Comparison of ENCODE assay signal across 16 cellular contexts in the genomic region with DNA sequence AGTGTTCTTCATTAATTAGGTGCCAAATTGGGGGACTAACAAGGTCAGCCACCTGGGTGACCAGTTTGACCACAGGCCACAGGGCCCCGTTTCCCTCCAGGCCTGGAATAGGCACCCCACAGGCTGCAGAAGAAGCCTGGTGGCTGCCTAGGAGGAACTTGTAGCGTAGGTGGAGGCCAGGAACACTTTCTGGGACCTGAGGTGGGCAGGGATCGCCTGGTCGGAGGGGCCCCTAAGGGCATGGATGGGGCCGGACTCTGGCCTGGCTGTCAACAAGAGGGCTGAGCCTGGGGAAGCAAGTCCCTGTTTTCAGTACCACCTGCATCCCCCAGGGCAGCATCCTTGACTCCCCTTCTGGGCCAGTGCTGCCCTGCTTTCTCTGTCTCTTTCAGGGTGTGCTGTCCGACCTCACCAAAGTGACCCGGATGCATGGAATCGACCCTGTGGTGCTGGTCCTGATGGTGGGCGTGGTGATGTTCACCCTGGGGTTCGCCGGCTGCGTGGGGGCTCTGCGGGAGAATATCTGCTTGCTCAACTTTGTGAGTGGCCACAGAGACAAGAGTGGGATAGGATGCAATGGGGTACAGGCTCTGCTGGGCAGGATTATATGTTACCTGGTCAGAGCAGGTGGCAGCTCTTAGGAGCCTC. TPM values are rescaled to one million over a fixed set of nuclear protein-coding genes. Genes with fewer than 3 reads are reported as not detected.
DNase-seq lines count a peak whose midpoint lies in the region; ATAC-seq and TF ChIP-seq lines count a peak whose summit lies in the region.
"Had no signal": no experiment of that assay in that cellular context is flagged by ENCODE, and none has a peak within 500 bp of the region (broad histone marks: within the 10 kb centered on the region; RNA-seq: fewer than 3 reads in every experiment).

No MANE protein-coding gene starts in this region.

- RAD21 ChIA-PET in HCT116 (lab: Charles Lee; ENCODE audit: low non-redundant PET in 1 of 2, low total read pairs in 2 of 2, uncharacterized antibody in 2 of 2, unreplicated experiment in 2 of 2), result no interaction called here

- ATAC-seq in HCT116 (no peak), GM18498 (IDR thresholded peaks at IDR 0.05; ENCODE audit: unreplicated experiment) (no peak)
- ATAC-seq in effector memory CD8-positive, alpha-beta T cell (replicated peaks), result no peak

- H3K27ac Mint-ChIP-seq in effector memory CD8-positive, alpha-beta T cell, result peak overlapping the region; percentile 10 to 63

- H3K9me3 Mint-ChIP-seq in effector memory CD8-positive, alpha-beta T cell, result no peaks in the 10 kb centered on the region

- no peaks in the 10 kb centered on the region for H3K27me3 Mint-ChIP-seq in effector memory CD8-positive, alpha-beta T cell

- H3K14ac ChIP-seq in trophoblast cell (ENCODE audit: low read length), result peak overlapping the region; percentile 99

- CTCF ChIA-PET in HCT116 (lab: Charles Lee), result interaction anchor here (1.4 to 2.9 kb wide), 3 partner anchors 34 to 125 kb away, joined by 3 to 53 read pairs (median 18); no protein-coding TSS in a partner anchor

- TF ChIP-seq POLR2A in HCT116 (IDR thresholded peaks at IDR 0.05; ENCODE audit: borderline replicate concordance, extremely low read depth, insufficient read depth, insufficient read length) (no peak), suprapubic skin (IDR thresholded peaks at IDR 0.05) (no peak)

- intact Hi-C loops in HCT116 (cut with micrococcal nuclease), result loop anchor here (10.0 kb wide), 1 partner anchor 252 kb away; no protein-coding TSS in a partner anchor

- no CpG with 5 or more reads among the region's 13 CpGs for WGBS in trophoblast cell (ENCODE audit: extremely low coverage, insufficient coverage, insufficient read length)
- WGBS in suprapubic skin, result 86% methylated on average over 8 of the region's 13 CpGs

- H2AK5ac ChIP-seq in trophoblast cell (ENCODE audit: low read length), result peak overlapping the region; percentile 100

- no TSS peak for BruUV-seq in HCT116 (replicated peaks; lab: Mats Ljungman, UMichigan)

- H2BK120ac ChIP-seq in trophoblast cell (ENCODE audit: insufficient read depth, low read length, poor library complexity), result peak overlapping the region; percentile 99

- H3K79me1 ChIP-seq in trophoblast cell (ENCODE audit: low read length), result peaks cover 57% of the 10 kb centered on the region

- no peak overlapping the region for H3K4me3 Mint-ChIP-seq in effector memory CD8-positive, alpha-beta T cell

- H3K4me1 ChIP-seq in BLaER1 treated with 17β-estradiol and CSF1 and Interleukin-3, amounts not matched to agents 10 nM and 100 nM, result peaks cover 100% of the 10 kb centered on the region in 10 experiments
- H3K4me1 ChIP-seq in HCT116 (ENCODE audit: control insufficient read depth in 1 of 2, insufficient read depth in 2 of 2, low read length in 2 of 2) (peaks cover 82 to 93% of the 10 kb centered on the region in 2 experiments), trophoblast cell (ENCODE audit: control insufficient read depth in 1 of 2, insufficient read depth in 2 of 2, low read length in 2 of 2) (peaks cover 66 to 68% of the 10 kb centered on the region in 2 experiments), suprapubic skin (peaks cover 60% of the 10 kb centered on the region)

- H3K4ac ChIP-seq in trophoblast cell (ENCODE audit: low read depth, low read length), result peak overlapping the region; percentile 96

- peak overlapping the region in 7 of 10 experiments; percentile 3 to 38 (median 22); a peak in 8 of 20 replicates for H3K4me3 ChIP-seq in BLaER1 treated with 17β-estradiol and CSF1 and Interleukin-3, amounts not matched to agents 10 nM and 100 nM
- H3K4me3 ChIP-seq in HCT116 (replicated peaks in 1 of 2; ENCODE audit: low read depth in 1 of 2, low read length in 2 of 2) (peak overlapping the region in 1 of 2 experiments; percentile 38; a peak in 2 of 4 replicates), trophoblast cell (ENCODE audit: low read depth, low read length) (no peak overlapping the region), suprapubic skin (no peak overlapping the region)
- H3K4me3 ChIP-seq: esophagus muscularis mucosa had no signal

- H2BK5ac ChIP-seq in trophoblast cell (ENCODE audit: low read depth, low read length, poor library complexity), result peak overlapping the region; percentile 94

- H3K23ac ChIP-seq in trophoblast cell (ENCODE audit: low read length), result no peak overlapping the region

- TF ChIP-seq CTCF in HCT116 (IDR thresholded peaks at IDR 0.05 in 2 of 3, conservative IDR thresholded peaks at IDR 0.05 in 1 of 3; ENCODE audit: borderline replicate concordance in 1 of 3, insufficient read depth in 1 of 3, low read depth in 2 of 3, low read length in 2 of 3) (no peak), suprapubic skin (IDR thresholded peaks at IDR 0.05) (no peak)

- H4K12ac ChIP-seq in trophoblast cell (ENCODE audit: low read depth, low read length), result peak overlapping the region; percentile 79

- no peak for TF ChIP-seq EP300 in suprapubic skin (IDR thresholded peaks at IDR 0.05)

- H4K20me1 ChIP-seq in BLaER1 treated with 17β-estradiol and CSF1 and Interleukin-3, amounts not matched to agents 10 nM and 100 nM, result peaks cover 51 to 95% (median 82%) of the 10 kb centered on the region in 11 experiments
- H4K20me1 ChIP-seq in HCT116 (ENCODE audit: insufficient read depth), result no peaks in the 10 kb centered on the region

- H3K9ac ChIP-seq in BLaER1 treated with 17β-estradiol and CSF1 and Interleukin-3, amounts not matched to agents 10 nM and 100 nM, result peak overlapping the region; percentile 72 to 87 (median 82); a peak in 21 of 22 replicates
- peak overlapping the region; percentile 60 for H3K9ac ChIP-seq in HCT116 (ENCODE audit: low read length)
- H3K9ac ChIP-seq in trophoblast cell (ENCODE audit: low read length), result peak overlapping the region; percentile 1

- peak overlapping the region; percentile 11 to 97 (median 93); a peak in 21 of 22 replicates for H3K27ac ChIP-seq in BLaER1 treated with 17β-estradiol and CSF1 and Interleukin-3, amounts not matched to agents 10 nM and 100 nM
- peak overlapping the region; percentile 90 for H3K27ac ChIP-seq in HCT116 (ENCODE audit: low read depth, low read length)
- H3K27ac ChIP-seq in trophoblast cell (ENCODE audit: low read depth, low read length), result peak overlapping the region; percentile 93
- no peak overlapping the region for H3K27ac ChIP-seq in suprapubic skin

- POLR2A ChIA-PET in HCT116 (lab: Charles Lee), result no interaction called here

- no peaks in the 10 kb centered on the region for H3K27me3 ChIP-seq in BLaER1 treated with 17β-estradiol and CSF1 and Interleukin-3, amounts not matched to agents 10 nM and 100 nM
- H3K27me3 ChIP-seq in HCT116 (ENCODE audit: insufficient read depth, low read length) (no peaks in the 10 kb centered on the region), trophoblast cell (ENCODE audit: insufficient read depth, low read length) (no peaks in the 10 kb centered on the region), suprapubic skin (no peaks in the 10 kb centered on the region)
- H3K27me3 ChIP-seq: esophagus muscularis mucosa had no signal

- H3K4me2 ChIP-seq in BLaER1 treated with 17β-estradiol and CSF1 and Interleukin-3, amounts not matched to agents 10 nM and 100 nM, result peak overlapping the region; percentile 90 to 99 (median 96)
- peak overlapping the region; percentile 81 for H3K4me2 ChIP-seq in HCT116 (ENCODE audit: low read length)
- H3K4me2 ChIP-seq in trophoblast cell (ENCODE audit: low read length), result peak overlapping the region; percentile 9

- peak overlapping the region; percentile 93 for H2BK12ac ChIP-seq in trophoblast cell (ENCODE audit: low read length)

- DNase-seq in HCT116 (ENCODE audit: low read depth, low spot score) (no peak), trophoblast cell (no peak), nucleus accumbens (lab: John Stamatoyannopoulos, UW) (no peak), suprapubic skin (ENCODE audit: low spot score in 2 of 2) (no peak), hypothalamus (lab: John Stamatoyannopoulos, UW) (no peak)
- no peak for DNase-seq in effector memory CD8-positive, alpha-beta T cell
- DNase-seq: activated CD8-positive, alpha-beta memory T cell treated with anti-CD3 and anti-CD28 coated beads for 24 hours; activated naive CD4-positive, alpha-beta T cell; GDM1; H7; NCI-H2081; SHP77; stimulated activated CD4-positive, alpha-beta T cell treated with anti-CD3 and anti-CD28 coated beads, Interleukin-2, amount 100 ng/mL, for 48 hours had no signal

- peak overlapping the region; percentile 96 for H4K91ac ChIP-seq in trophoblast cell (ENCODE audit: low read depth, low read length)

- H3K9me3 ChIP-seq in BLaER1 treated with 17β-estradiol and CSF1 and Interleukin-3, amounts not matched to agents 10 nM and 100 nM (replicated peaks in 1 of 11), result no peaks in the 10 kb centered on the region
- H3K9me3 ChIP-seq in HCT116 (ENCODE audit: control insufficient read depth in 1 of 2, insufficient read depth in 1 of 2, low read depth in 1 of 2, low read length in 2 of 2), result no peaks in the 10 kb centered on the region
- peaks cover 1% of the 10 kb centered on the region for H3K9me3 ChIP-seq in trophoblast cell (ENCODE audit: insufficient read depth, low read depth, low read length)
- no peaks in the 10 kb centered on the region for H3K9me3 ChIP-seq in suprapubic skin
- H3K9me3 ChIP-seq: esophagus muscularis mucosa had no signal

- peak overlapping the region; percentile 91 for H4K8ac ChIP-seq in trophoblast cell (ENCODE audit: low read depth, low read length)

- no peaks in the 10 kb centered on the region for H3K9me2 ChIP-seq in HCT116 (ENCODE audit: insufficient read depth)

- H3K36me3 Mint-ChIP-seq in effector memory CD8-positive, alpha-beta T cell (ENCODE audit: insufficient read depth), result peaks cover 57% of the 10 kb centered on the region

- H3K79me2 ChIP-seq in HCT116 (ENCODE audit: insufficient read depth, low read length), result peaks cover 58% of the 10 kb centered on the region
- peaks cover 30% of the 10 kb centered on the region for H3K79me2 ChIP-seq in trophoblast cell (ENCODE audit: control insufficient read depth, insufficient read depth, low read length, poor library complexity)

- peaks cover 55% of the 10 kb centered on the region in 2 donors for H3K4me1 Mint-ChIP-seq in effector memory CD8-positive, alpha-beta T cell (ENCODE audit: low read depth in 2 of 2)

- H3K36me3 ChIP-seq in BLaER1 treated with 17β-estradiol and CSF1 and Interleukin-3, amounts not matched to agents 10 nM and 100 nM, result peaks cover 55 to 88% (median 78%) of the 10 kb centered on the region in 11 experiments
- peaks cover 0 to 11% of the 10 kb centered on the region in 2 experiments; a peak in 1 of 4 replicates for H3K36me3 ChIP-seq in HCT116 (ENCODE audit: control insufficient read depth in 1 of 2, insufficient read depth in 2 of 2, low read length in 2 of 2)
- peaks cover 19 to 23% of the 10 kb centered on the region in 2 experiments for H3K36me3 ChIP-seq in trophoblast cell (ENCODE audit: control insufficient read depth in 1 of 2, insufficient read depth in 2 of 2, low read length in 2 of 2)
- peaks cover 55% of the 10 kb centered on the region for H3K36me3 ChIP-seq in suprapubic skin

- peak overlapping the region; percentile 69 for H3K18ac ChIP-seq in trophoblast cell (ENCODE audit: low read length)

- no peak for TF ChIP-seq RAD21 in HCT116 (IDR thresholded peaks at IDR 0.05; ENCODE audit: low read depth)

- no peak overlapping the region for H2AFZ ChIP-seq in HCT116 (ENCODE audit: low read depth, low read length, poor library complexity, severe bottlenecking)
- H2AFZ ChIP-seq in trophoblast cell (ENCODE audit: insufficient read depth, low read length, poor library complexity), result peak overlapping the region; percentile 5

RNA-seq across cellular contexts. Expression of gene SH2D4B, which starts 30.7 kb away (rescaled TPM):
- total RNA-seq in HCT116 (2021; ENCODE audit: unreplicated experiment) (0.22 TPM), suprapubic skin (under 1 TPM in 2 of 4 donors, not detected in 2; 0.18 to 0.23 TPM)
- polyA plus RNA-seq in HCT116 (2012), result 0.04 TPM in 1 of 2 replicates, not detected in the other
- 0.10 and 0.19 TPM in 2 replicates for polyA plus RNA-seq in trophoblast cell (2013)
- total RNA-seq: H7 had no signal

RNA-seq across cellular contexts. Expression of gene TSPAN14, which starts 52.9 kb away (rescaled TPM):
- 86.8 TPM for total RNA-seq in HCT116 (2021; ENCODE audit: unreplicated experiment)
- 61.9 and 66.2 TPM in 2 replicates for polyA plus RNA-seq in HCT116 (2012)
- polyA plus RNA-seq in trophoblast cell (2013), result 77.2 and 78.0 TPM in 2 replicates
- total RNA-seq in suprapubic skin, result 100 to 1,000 TPM in 3 of 4 donors, 10 to 100 TPM in 1; 99.7 to 145 (median 122) TPM

Comparison
In these comparisons a context has a peak if more than half of its experiments do, and no peak if none do; other contexts are left out.
1. H3K4me2 ChIP-seq: peak in every context shown above with its lines; median percentile 96 in BLaER1 treated with 17β-estradiol and CSF1 and Interleukin-3, amounts not matched to agents 10 nM and 100 nM; 81 in HCT116; 9 in trophoblast cell.
2. H3K4me3 ChIP-seq: peak in BLaER1 treated with 17β-estradiol and CSF1 and Interleukin-3, amounts not matched to agents 10 nM and 100 nM (7 of 10); none in trophoblast cell (single experiment) and suprapubic skin (single experiment).
3. H3K9ac ChIP-seq: peak in every context shown above with its lines; median percentile 82 in BLaER1 treated with 17β-estradiol and CSF1 and Interleukin-3, amounts not matched to agents 10 nM and 100 nM; 60 in HCT116; 1 in trophoblast cell.